In the genomic region with DNA sequence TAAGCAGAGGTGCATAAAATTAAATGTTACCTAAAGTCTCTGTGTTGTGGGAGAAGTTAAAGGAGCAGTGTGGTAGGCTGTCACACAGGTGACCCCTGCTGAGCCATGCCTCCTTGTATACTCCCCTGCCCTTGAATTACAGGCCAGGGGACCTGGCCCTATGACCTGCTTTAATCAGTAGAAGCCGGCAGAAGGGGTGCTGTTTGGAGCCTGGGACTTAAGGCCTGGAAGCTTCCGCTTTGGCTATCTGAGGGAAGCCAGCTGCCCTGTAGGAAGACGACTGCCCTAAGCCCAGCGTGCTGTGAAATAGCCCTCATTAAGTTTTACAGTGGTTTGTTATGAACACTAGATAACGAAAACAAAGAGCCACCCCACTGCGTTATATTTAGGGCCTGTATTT, we compare ENCODE assay signal across 11 cellular contexts. TPM values are rescaled to one million over a fixed set of nuclear protein-coding genes. Genes with fewer than 3 reads are reported as not detected.
DNase-seq lines count a peak whose midpoint lies in the region; ATAC-seq, FAIRE-seq and TF ChIP-seq lines count a peak whose summit lies in the region.
"Had no signal": no experiment of that assay in that cellular context is flagged by ENCODE, and none has a peak within 500 bp of the region (broad histone marks: within the 10 kb centered on the region; RNA-seq: fewer than 3 reads in every experiment).

No MANE protein-coding gene starts in this region.

- H3K4me3 ChIP-seq in colonic mucosa, result no peak overlapping the region
- no peak overlapping the region for H3K4me3 ChIP-seq in HepG2 (replicated peaks in 1 of 3; ENCODE audit: insufficient read depth in 1 of 3, low read depth in 2 of 3, low read length in 3 of 3)
- no peak overlapping the region for H3K4me3 ChIP-seq in small intestine (ENCODE audit: low read depth in 1 of 2, low read length in 2 of 2)
- H3K4me3 ChIP-seq: gastrocnemius medialis had no signal

- intact Hi-C loops in colonic mucosa (cut with DNase I) (no loop called here), HepG2 (cut with micrococcal nuclease; ENCODE audit: unreplicated experiment) (no loop called here)

- DNase-seq in NCI-H146 treated with DMSO at 0.1 percent for 48 hours (lab: John Stamatoyannopoulos, UW; ENCODE audit: unreplicated experiment), result peak; percentile 6
- DNase-seq in colonic mucosa, result peak; percentile 57
- DNase-seq in HepG2 (ENCODE audit: low spot score), result no peak
- peak; percentile 67 for DNase-seq in small intestine
- DNase-seq in iPS-NIHi11 (ENCODE audit: low spot score), result no peak
- no peak for DNase-seq in NCI-H345 (lab: John Stamatoyannopoulos, UW)
- DNase-seq: NCI-H187 treated with DMSO at 0.1 percent for 48 hours; stimulated activated naive CD4-positive, alpha-beta T cell treated with Interleukin-2 at 50 U/mL for 16 hours had no signal

- no peaks in the 10 kb centered on the region for H4K20me1 ChIP-seq in HepG2 (ENCODE audit: insufficient read depth, low read length)

- CTCF ChIA-PET in HepG2 (lab: Yijun Ruan, JAX; ENCODE audit: low intra/inter-chr PET ratio, low total read pairs), result no interaction called here

- no peak for FAIRE-seq in HepG2 (lab: Jason Lieb, UNC)
- no peak for FAIRE-seq in small intestine (lab: Jason Lieb, UNC)

- no peaks in the 10 kb centered on the region for H3K36me3 ChIP-seq in colonic mucosa
- H3K36me3 ChIP-seq in HepG2 (replicated peaks in 1 of 2; ENCODE audit: control insufficient read depth in 1 of 2, insufficient read depth in 2 of 2, low read length in 2 of 2), result no peaks in the 10 kb centered on the region
- H3K36me3 ChIP-seq in small intestine (ENCODE audit: control insufficient read depth in 2 of 2, insufficient read depth in 2 of 2, low read length in 2 of 2), result no peaks in the 10 kb centered on the region
- H3K36me3 ChIP-seq: gastrocnemius medialis had no signal

- no peak for TF ChIP-seq POLR2A in HepG2 (IDR thresholded peaks at IDR 0.05; ENCODE audit: insufficient read depth in 1 of 2, low read depth in 2 of 2, low read length in 2 of 2)

- BruUV-seq in HepG2 (replicated peaks; lab: Mats Ljungman, UMichigan), result no TSS peak

- no peak for TF ChIP-seq EP300 in HepG2 (IDR thresholded peaks at IDR 0.05; ENCODE audit: low read depth in 2 of 2, low read length in 2 of 2)
- no peak for TF ChIP-seq EP300 in HepG2 (CRISPR knock-in tag; IDR thresholded peaks at IDR 0.05; ENCODE audit: borderline replicate concordance)

- TF ChIP-seq CTCF in colonic mucosa (IDR thresholded peaks at IDR 0.05) (no peak), HepG2 (CRISPR knock-in tag; IDR thresholded peaks at IDR 0.05) (no peak)

- no peak overlapping the region for H2AFZ ChIP-seq in HepG2 (ENCODE audit: low read length)

- ATAC-seq in HepG2, result peak; percentile 45; the same call in 2 of the 3 replicates
- ATAC-seq in GM21737 (IDR thresholded peaks at IDR 0.05; ENCODE audit: unreplicated experiment), result no peak
- ATAC-seq: activated T-helper 17 cell treated with anti-CD3 and anti-CD28 coated beads, Interleukin-2, amount 50 U/mL, for 72 hours; gastrocnemius medialis had no signal

- WGBS in HepG2 (ENCODE audit: low lambda C conversion rate), result 26% methylated on average over 6 of the region's 6 CpGs
- WGBS in small intestine, 3 donors, result 13 to 38% (median 28%) methylated on average over 6 of the region's 6 CpGs

- H3K4me1 ChIP-seq in colonic mucosa (no peaks in the 10 kb centered on the region), HepG2 (ENCODE audit: insufficient read depth, low read length) (peaks cover 5% of the 10 kb centered on the region), small intestine (ENCODE audit: control insufficient read depth in 2 of 2, insufficient read depth in 1 of 2, low read depth in 1 of 2, low read length in 1 of 2) (peaks cover 2 to 3% of the 10 kb centered on the region in 2 donors)
- H3K4me1 ChIP-seq: gastrocnemius medialis had no signal

- no peak for TF ChIP-seq RAD21 in HepG2 (CRISPR knock-in tag; IDR thresholded peaks at IDR 0.05)

- H3K27me3 ChIP-seq in colonic mucosa (no peaks in the 10 kb centered on the region), HepG2 (ENCODE audit: control insufficient read depth in 1 of 2, insufficient read depth in 2 of 2, low read length in 2 of 2) (peaks cover 0 to 5% of the 10 kb centered on the region in 2 experiments; a peak in 2 of 5 replicates), small intestine (ENCODE audit: control insufficient read depth in 2 of 2, insufficient read depth in 2 of 2, low read length in 2 of 2) (no peaks in the 10 kb centered on the region)

- in situ Hi-C loops in HepG2 (cut with HindIII; ENCODE audit: extremely low pct_ligation_motif_present, low pct_unique_long_range_greater_than_20kb), result no loop called here

- no peaks in the 10 kb centered on the region for H3K79me2 ChIP-seq in HepG2 (ENCODE audit: insufficient read depth, low read length)

- no peak overlapping the region for H3K9ac ChIP-seq in colonic mucosa (ENCODE audit: low read depth in 2 of 2, low read length in 2 of 2)
- no peak overlapping the region for H3K9ac ChIP-seq in HepG2 (ENCODE audit: insufficient read depth, low read depth, low read length)

- H3K27ac ChIP-seq in colonic mucosa, result peak overlapping the region; percentile 67
- H3K27ac ChIP-seq in HepG2 (ENCODE audit: extremely low read length, insufficient read depth, low read length), result no peak overlapping the region
- H3K27ac ChIP-seq in small intestine (ENCODE audit: low read depth in 1 of 2, low read length in 1 of 2), result peak overlapping the region; percentile 24 to 81
- H3K27ac ChIP-seq: gastrocnemius medialis had no signal

- H3K4me2 ChIP-seq in HepG2 (ENCODE audit: low read depth, low read length), result no peak overlapping the region

- H3K9me3 ChIP-seq in colonic mucosa (no peaks in the 10 kb centered on the region), HepG2 (ENCODE audit: low read length) (no peaks in the 10 kb centered on the region), small intestine (ENCODE audit: control insufficient read depth, low read depth) (no peaks in the 10 kb centered on the region)
- H3K9me3 ChIP-seq: gastrocnemius medialis had no signal

- POLR2A ChIA-PET in HepG2 (lab: Yijun Ruan, JAX), result no interaction called here

TF ChIP-seq in HepG2, 621 proteins besides CTCF, POLR2A, EP300 and RAD21 (continues in another document):
- TF ChIP-seq SETDB1 (CRISPR knock-in tag; IDR thresholded peaks at IDR 0.05; ENCODE audit: borderline replicate concordance) (no peak), NFE2 (CRISPR knock-in tag; IDR thresholded peaks at IDR 0.05) (no peak), ZKSCAN8 (CRISPR knock-in tag; IDR thresholded peaks at IDR 0.05; ENCODE audit: borderline replicate concordance) (no peak), ARHGAP35 (CRISPR knock-in tag; IDR thresholded peaks at IDR 0.05; ENCODE audit: borderline replicate concordance) (no peak), ZNF136 (CRISPR knock-in tag; IDR thresholded peaks at IDR 0.05; ENCODE audit: low read depth) (no peak)

RNA-seq across cellular contexts. Expression of a gene that starts 34.1 kb away (rescaled TPM):
- under 1 TPM in 1 of 2 donors, not detected in 1; 0.96 TPM for total RNA-seq in colonic mucosa
- total RNA-seq in HepG2 (2016; rRNA removed; fragmentation: Illumina TruSeq; extraction: Trizol), result not detected in 2 replicates
- not detected in 2 replicates for total RNA-seq in HepG2 (2016; cell fraction: cytosol; rRNA removed; fragmentation: Illumina TruSeq; extraction: Trizol; ENCODE audit: low read depth)
- total RNA-seq in HepG2 (2016; cell fraction: insoluble cytoplasmic fraction; rRNA removed; fragmentation: Illumina TruSeq; extraction: Trizol), result not detected in 2 replicates
- total RNA-seq in HepG2 (2016; cell fraction: membrane; rRNA removed; fragmentation: Illumina TruSeq; extraction: Trizol), result not detected in 2 replicates
- total RNA-seq in HepG2 (2016; cell fraction: nucleus; rRNA removed; fragmentation: Illumina TruSeq; extraction: Trizol), result not detected in 2 replicates
- polyA plus RNA-seq in HepG2 (2011; rRNA removed), result not detected in 2 replicates
- polyA plus RNA-seq in HepG2 (2011; cell fraction: cytosol; rRNA removed), result not detected in 2 replicates
- not detected in 2 replicates for polyA plus RNA-seq in HepG2 (2011; cell fraction: nucleus; rRNA removed)
- polyA plus RNA-seq in HepG2 (2012), result not detected in 2 replicates
- polyA plus RNA-seq in HepG2 (2016; cell fraction: cytosol; fragmentation: Illumina TruSeq; extraction: Trizol; ENCODE audit: low read depth), result not detected in 2 replicates
- not detected in 2 replicates for polyA plus RNA-seq in HepG2 (2016; cell fraction: insoluble cytoplasmic fraction; fragmentation: Illumina TruSeq; extraction: Trizol; ENCODE audit: low read depth)
- not detected in 2 replicates for polyA plus RNA-seq in HepG2 (2016; cell fraction: membrane; fragmentation: Illumina TruSeq; extraction: Trizol; ENCODE audit: low read depth)
- not detected in 2 replicates for polyA plus RNA-seq in HepG2 (2016; cell fraction: nucleus; fragmentation: Illumina TruSeq; extraction: Trizol; ENCODE audit: insufficient read depth, low read depth)
- not detected in 2 replicates for polyA minus RNA-seq in HepG2 (2011; rRNA and poly(A)+ RNA removed; ENCODE audit: low replicate concordance)
- not detected in 2 replicates for polyA minus RNA-seq in HepG2 (2011; cell fraction: cytosol; rRNA and poly(A)+ RNA removed)
- not detected in 2 replicates for polyA minus RNA-seq in HepG2 (2011; cell fraction: nucleus; rRNA and poly(A)+ RNA removed)
- polyA plus RNA-seq in small intestine, result 1 to 10 TPM in 1 of 3 donors, under 1 TPM in 1, not detected in 1; 0.51 to 7.0 TPM
- total RNA-seq: activated T-helper 17 cell treated with anti-CD3 and anti-CD28 coated beads, Interleukin-2, amount 50 U/mL, for 72 hours had no signal

Comparison
In these comparisons a context has a peak if more than half of its experiments do, and no peak if none do; other contexts are left out.
1. DNase-seq: peak in NCI-H146 treated with DMSO at 0.1 percent for 48 hours (single experiment), colonic mucosa (single experiment) and small intestine (single experiment); none in HepG2 (single experiment), iPS-NIHi11 (single experiment) and NCI-H345 (single experiment).